ENCODE assay signal across 8 cellular contexts in genomic region chr16:31073073-31073822, GRCh38. TPM values are rescaled to one million over a fixed set of nuclear protein-coding genes. Genes with fewer than 3 reads are reported as not detected.
DNase-seq lines count a peak whose midpoint lies in the region; ATAC-seq and TF ChIP-seq lines count a peak whose summit lies in the region.

No MANE protein-coding gene starts in this region.

- no peaks in the 10 kb centered on the region for H3K27me3 ChIP-seq in spleen (replicated peaks in 1 of 7)

- TF ChIP-seq CTCF in activated B cell treated with CpG ODN at 0.5 μM for 24 hours (IDR thresholded peaks at IDR 0.05) (no peak), cardiac fibroblast (IDR thresholded peaks at IDR 0.05; ENCODE audit: low read depth, low read length) (no peak), spleen (IDR thresholded peaks at IDR 0.05 in 8 of 11, conservative IDR thresholded peaks at IDR 0.05 in 3 of 11) (peak in 1 of 11 experiments; percentile 1)

- H3K4me3 ChIP-seq in cardiac fibroblast (replicated peaks in 1 of 2; ENCODE audit: low read depth in 2 of 2, low read length in 2 of 2) (peak overlapping the region; percentile 92 to 97), spleen (peak overlapping the region; percentile 75 to 100 (median 96))

- H3K4me3 Mint-ChIP-seq in activated B cell treated with CpG ODN at 0.5 μM for 24 hours = peak overlapping the region; percentile 96

- H3K36me3 ChIP-seq in spleen = peaks cover 0 to 27% (median 22%) of the 10 kb centered on the region in 6 donors

- H3K9me3 ChIP-seq in spleen = no peaks in the 10 kb centered on the region

- no peaks in the 10 kb centered on the region for H3K9me3 Mint-ChIP-seq in activated B cell treated with CpG ODN at 0.5 μM for 24 hours

- peak; percentile 51 for ATAC-seq in GM18868 (IDR thresholded peaks at IDR 0.05; ENCODE audit: unreplicated experiment)
- ATAC-seq in HG03097 (IDR thresholded peaks at IDR 0.05; ENCODE audit: low FRiP score, unreplicated experiment) = peak; percentile 53
- peak; percentile 56 for ATAC-seq in activated B cell treated with CpG ODN at 0.5 μM for 24 hours (ENCODE audit: low read depth)

- DNase-seq in ACHN (peak; percentile 94), NCI-H2196 treated with DMSO at 0.1 percent for 48 hours (lab: John Stamatoyannopoulos, UW; ENCODE audit: unreplicated experiment) (peak; percentile 83), activated B cell treated with CpG ODN at 0.5 μM for 24 hours (peak; percentile 85), cardiac fibroblast (ENCODE audit: low read depth in 2 of 2) (peak; percentile 92), iris pigment epithelial cell (ENCODE audit: low read depth) (peak; percentile 95), spleen (peak; percentile 97)

- peaks cover 21 to 62% (median 41%) of the 10 kb centered on the region in 6 donors for H3K4me1 ChIP-seq in spleen

- intact Hi-C loops in activated B cell treated with CpG ODN at 0.5 μM for 24 hours (cut with micrococcal nuclease) = loop anchor here (1.0 to 5.0 kb wide), 2 partner anchors 44 to 369 kb away; partner anchors contain the start of genes KAT8 and ZNF843
- intact Hi-C loops in spleen (cut with DNase I; ENCODE audit: low total_unique reads) = no loop called here

- no peak for TF ChIP-seq POLR2A in spleen (IDR thresholded peaks at IDR 0.05)

- no peaks in the 10 kb centered on the region for H3K27me3 Mint-ChIP-seq in activated B cell treated with CpG ODN at 0.5 μM for 24 hours

- 0 to 1% (median 0%) methylated on average over 43 to 83 of the region's 83 CpGs for WGBS in spleen, 5 donors

- peak overlapping the region; percentile 89 to 98 (median 94) for H3K27ac ChIP-seq in spleen

- peaks cover 37% of the 10 kb centered on the region for H3K4me1 Mint-ChIP-seq in activated B cell treated with CpG ODN at 0.5 μM for 24 hours

- POLR2A ChIA-PET in activated B cell treated with CpG ODN at 0.5 μM for 24 hours (lab: Charles Lee) = interaction anchor here (0.6 to 2.9 kb wide), 33 partner anchors 9 to 1147 kb away, joined by 3 to 59 read pairs (median 5); partner anchors contain the start of genes ARMC5, FBRS, FUS and KAT8

- in situ Hi-C loops in ACHN (cut with HindIII; ENCODE audit: low pct_ligation_motif_present, low pct_unique_long_range_greater_than_20kb, low sequenced_read_pairs) = no loop called here

- peak overlapping the region; percentile 91 for H3K27ac Mint-ChIP-seq in activated B cell treated with CpG ODN at 0.5 μM for 24 hours

- CTCF ChIA-PET in activated B cell treated with CpG ODN at 0.5 μM for 24 hours (lab: Charles Lee) = interaction anchor here (1.0 to 1.9 kb wide), 5 partner anchors 69 to 388 kb away, joined by 3 to 8 read pairs (median 3); partner anchors contain the start of genes HSD3B7 and ZNF843

- peaks cover 45% of the 10 kb centered on the region for H3K36me3 Mint-ChIP-seq in activated B cell treated with CpG ODN at 0.5 μM for 24 hours (ENCODE audit: low read depth)

RNA-seq across cellular contexts. Expression of gene ZNF668, which starts 0.8 kb away (rescaled TPM):
- total RNA-seq in activated B cell treated with CpG ODN at 0.5 μM for 24 hours (8.3 and 10.1 TPM in 2 replicates), spleen (10 to 100 TPM in 3 of 7 donors, 1 to 10 TPM in 4; 8.9 to 12.5 (median 9.2) TPM)
- polyA plus RNA-seq in spleen = 1 to 10 TPM; 6.2 to 9.8 (median 6.4) TPM

RNA-seq across cellular contexts. Expression of gene ZNF646, which starts 1.0 kb away (rescaled TPM):
- total RNA-seq in activated B cell treated with CpG ODN at 0.5 μM for 24 hours = 32.4 and 32.5 TPM in 2 replicates
- total RNA-seq in spleen = 10 to 100 TPM; 20.2 to 28.4 (median 25.6) TPM
- 10 to 100 TPM in 1 of 3 donors, 1 to 10 TPM in 2; 3.2 to 11.8 (median 3.3) TPM for polyA plus RNA-seq in spleen

RNA-seq across cellular contexts. Expression of gene PRSS53, which starts 15.5 kb away (rescaled TPM):
- total RNA-seq in activated B cell treated with CpG ODN at 0.5 μM for 24 hours (5.1 and 5.5 TPM in 2 replicates), spleen (1 to 10 TPM; 2.3 to 6.0 (median 2.8) TPM)
- polyA plus RNA-seq in spleen = 1 to 10 TPM; 1.6 to 2.6 (median 1.9) TPM

RNA-seq across cellular contexts. Expression of gene VKORC1, which starts 21.3 kb away (rescaled TPM):
- total RNA-seq in activated B cell treated with CpG ODN at 0.5 μM for 24 hours (38.7 and 41.9 TPM in 2 replicates), spleen (10 to 100 TPM; 33.4 to 74.2 (median 48.2) TPM)
- polyA plus RNA-seq in spleen = 10 to 100 TPM; 23.5 to 56.6 (median 55.1) TPM

RNA-seq across cellular contexts. Expression of gene BCKDK, which starts 34.9 kb away (rescaled TPM):
- total RNA-seq in activated B cell treated with CpG ODN at 0.5 μM for 24 hours (24.8 and 27.3 TPM in 2 replicates), spleen (10 to 100 TPM; 36.9 to 55.7 (median 40.2) TPM)
- 10 to 100 TPM; 15.0 to 27.5 (median 17.4) TPM for polyA plus RNA-seq in spleen

Comparison
In these comparisons a context has a peak if more than half of its experiments do, and no peak if none do; other contexts are left out.
1. Peak in every context shown above with its lines: DNase-seq, ATAC-seq, H3K4me3 ChIP-seq and H3K27ac ChIP-seq.